In genomic region chr1:233079586-233079985, GRCh38 we compare ENCODE assay signal across 28 cellular contexts.
"Had no signal": no experiment of that assay in that cellular context is flagged by ENCODE, and none has a peak within 500 bp of the region (broad histone marks: within the 10 kb centered on the region; RNA-seq: fewer than 3 reads in every experiment).

No MANE protein-coding gene starts in this region.

- H3K9me3 ChIP-seq: body of pancreas, esophagus muscularis mucosa, heart left ventricle had no signal

- H3K36me3 ChIP-seq: adrenal gland, esophagus muscularis mucosa, heart left ventricle had no signal

- ATAC-seq: activated CD8-positive, alpha-beta T cell treated with anti-CD3 and anti-CD28 coated beads for 36 hours; activated naive CD8-positive, alpha-beta T cell treated with anti-CD3 and anti-CD28 coated beads, Interleukin-2, amount 50 U/mL, for 24 hours; activated T-cell treated with anti-CD3 and anti-CD28 coated beads, Interleukin-2, amount 50 U/mL, for 4 hours; activated T-helper 17 cell treated with anti-CD3 and anti-CD28 coated beads, Interleukin-2, amount 50 U/mL, for 72 hours; body of pancreas; effector memory CD8-positive, alpha-beta T cell; heart left ventricle had no signal

- DNase-seq: activated CD4-positive, alpha-beta T cell treated with anti-CD3 and anti-CD28 coated beads for 1 hour; activated CD4-positive, alpha-beta T cell treated with anti-CD3 and anti-CD28 coated beads for 4 hours; activated CD4-positive, alpha-beta T cell treated with anti-CD3 and anti-CD28 coated beads, Interleukin-2, amount 10 ng/mL, durations not matched to agents 7 days and 5 days; activated CD4-positive, alpha-beta T cell treated with anti-CD3 and anti-CD28 coated beads, Interleukin-2, amount 50 U/mL, for 4 hours; activated CD8-positive, alpha-beta memory T cell treated with anti-CD3 and anti-CD28 coated beads for 24 hours; activated CD8-positive, alpha-beta T cell treated with anti-CD3 and anti-CD28 coated beads for 36 hours; activated effector memory CD4-positive, alpha-beta T cell treated with Interleukin-2 at 50 U/mL for 16 hours; activated gamma-delta T cell treated with Interleukin-2 at 50 U/mL for 16 hours; activated naive CD4-positive, alpha-beta T cell treated with anti-CD3 and anti-CD28 coated beads for 36 hours; activated naive CD8-positive, alpha-beta T cell treated with anti-CD3 and anti-CD28 coated beads for 36 hours; activated naive CD8-positive, alpha-beta T cell treated with anti-CD3 and anti-CD28 coated beads, Interleukin-2, amount 50 U/mL, for 24 hours; activated T-cell treated with anti-CD3 and anti-CD28 coated beads, Interleukin-2, amount 50 U/mL, for 4 hours; adrenal gland; amygdala; aorta; body of pancreas; caudate nucleus; cortex of kidney; dermis blood vessel endothelial cell; effector CD4-positive, alpha-beta T cell; effector memory CD8-positive, alpha-beta T cell; erythroblast; heart left ventricle; T-helper 2 cell had no signal

- FAIRE-seq: colon, frontal cortex had no signal

- H3K27me3 ChIP-seq: adrenal gland, body of pancreas, esophagus muscularis mucosa, heart left ventricle had no signal

- H3K4me3 ChIP-seq: adrenal gland, body of pancreas, esophagus muscularis mucosa, heart left ventricle had no signal

- H3K27ac ChIP-seq: adrenal gland, body of pancreas, esophagus muscularis mucosa, heart left ventricle had no signal
